ENCODE assay signal across 8 cellular contexts in the genomic region with DNA sequence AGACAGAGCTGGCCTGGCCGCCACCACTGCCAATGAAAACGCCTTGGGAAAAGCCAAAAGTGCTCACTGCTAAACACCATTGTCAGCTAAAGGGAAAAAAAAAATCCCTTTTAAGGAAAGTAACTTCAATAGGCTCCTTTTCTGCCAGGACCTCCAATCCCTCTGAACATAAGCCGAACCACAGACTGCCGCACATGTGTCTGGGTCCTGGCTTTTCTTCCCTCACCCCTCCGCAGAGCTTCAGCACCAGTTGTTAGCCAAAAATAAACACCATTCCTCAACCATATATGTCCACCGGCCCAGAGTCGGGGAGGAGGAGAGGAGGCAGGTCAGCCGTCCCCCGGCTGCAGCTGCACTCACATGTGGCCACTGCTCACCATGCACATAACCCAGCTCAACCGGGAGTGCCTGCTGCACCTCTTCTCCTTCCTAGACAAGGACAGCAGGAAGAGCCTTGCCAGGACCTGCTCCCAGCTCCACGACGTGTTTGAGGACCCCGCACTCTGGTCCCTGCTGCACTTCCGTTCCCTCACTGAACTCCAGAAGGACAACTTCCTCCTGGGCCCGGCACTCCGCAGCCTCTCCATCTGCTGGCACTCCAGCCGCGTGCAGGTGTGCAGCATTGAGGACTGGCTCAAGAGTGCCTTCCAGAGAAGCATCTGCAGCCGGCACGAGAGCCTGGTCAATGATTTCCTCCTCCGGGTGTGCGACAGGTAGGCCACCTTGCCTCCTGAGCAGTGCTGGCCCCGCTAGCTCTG. TPM values are rescaled to one million over a fixed set of nuclear protein-coding genes. Genes with fewer than 3 reads are reported as not detected.
DNase-seq lines count a peak whose midpoint lies in the region; ATAC-seq, FAIRE-seq and TF ChIP-seq lines count a peak whose summit lies in the region.

A gene with protein sequence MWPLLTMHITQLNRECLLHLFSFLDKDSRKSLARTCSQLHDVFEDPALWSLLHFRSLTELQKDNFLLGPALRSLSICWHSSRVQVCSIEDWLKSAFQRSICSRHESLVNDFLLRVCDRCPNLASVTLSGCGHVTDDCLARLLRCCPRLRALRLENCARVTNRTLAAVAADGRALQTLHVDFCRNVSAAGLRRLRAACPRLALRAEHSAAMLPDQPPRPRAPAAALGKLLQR (plus strand): TSS at position 355 of the 758 bp plus-strand sequence. CDS start 6 bp downstream, at position 361.

- no peak for FAIRE-seq in urothelium cell line (lab: Jason Lieb, UNC)

- H4K20me1 ChIP-seq in OCI-LY3 (ENCODE audit: insufficient read depth, low read length) (no peaks in the 10 kb centered on the region), OCI-LY7 (ENCODE audit: insufficient read depth, low read length) (no peaks in the 10 kb centered on the region)

- H2AFZ ChIP-seq in OCI-LY3 (ENCODE audit: low read depth, low read length): no peak within 1 kb of the TSS
- H2AFZ ChIP-seq in OCI-LY7 (ENCODE audit: low read length): no peak within 1 kb of the TSS

- no peak within 1 kb of the TSS for H3K4me3 ChIP-seq in Caco-2 (ENCODE audit: low read depth, low read length)
- H3K4me3 ChIP-seq in OCI-LY3 (ENCODE audit: low read length): peak within 1 kb of the TSS; percentile 11
- no peak within 1 kb of the TSS for H3K4me3 ChIP-seq in fibroblast of pulmonary artery (replicated peaks; ENCODE audit: low read depth, low read length)
- no peak within 1 kb of the TSS for H3K4me3 ChIP-seq in OCI-LY7 (ENCODE audit: low read depth, low read length, poor library complexity, severe bottlenecking)

- H3K4me1 Mint-ChIP-seq in Caco-2 (ENCODE audit: low read depth, unreplicated experiment) (no peaks in the 10 kb centered on the region), progenitor cell of endocrine pancreas (ENCODE audit: low read depth) (peaks cover 23% of the 10 kb centered on the region)

- ATAC-seq in GM18511 (IDR thresholded peaks at IDR 0.05; ENCODE audit: unreplicated experiment): no peak

- DNase-seq in Caco-2: no peak
- peak; percentile 14 for DNase-seq in fibroblast of pulmonary artery (ENCODE audit: low read depth)
- no peak for DNase-seq in progenitor cell of endocrine pancreas (ENCODE audit: low spot score, unreplicated experiment)
- no peak for DNase-seq in GM19238 (ENCODE audit: insufficient read length, low spot score)
- DNase-seq in urothelium cell line (ENCODE audit: low spot score): no peak
- no peak for DNase-seq in OCI-LY7 (ENCODE audit: low spot score)

- intact Hi-C loops in Caco-2 (cut with micrococcal nuclease; ENCODE audit: unreplicated experiment): no loop called here
- intact Hi-C loops in OCI-LY7 (cut with micrococcal nuclease; ENCODE audit: unreplicated experiment): loop anchor here (5.0 kb wide), 1 partner anchor 90 kb away; no protein-coding TSS in a partner anchor

- BruUV-seq in Caco-2 (replicated peaks; lab: Mats Ljungman, UMichigan): no TSS peak
- no TSS peak for BruUV-seq in OCI-LY7 (replicated peaks; lab: Mats Ljungman, UMichigan)

- H3K79me2 ChIP-seq in OCI-LY3 (ENCODE audit: low read length) (peaks cover 27% of the 10 kb centered on the region), OCI-LY7 (ENCODE audit: insufficient read depth, low read depth, low read length) (no peaks in the 10 kb centered on the region)

- H3K4me3 Mint-ChIP-seq in Caco-2 (ENCODE audit: unreplicated experiment) (no peak within 1 kb of the TSS), progenitor cell of endocrine pancreas (ENCODE audit: low read depth) (no peak within 1 kb of the TSS)

- H3K27me3 Mint-ChIP-seq in Caco-2 (ENCODE audit: insufficient read depth, unreplicated experiment) (no peaks in the 10 kb centered on the region), progenitor cell of endocrine pancreas (peaks cover 3% of the 10 kb centered on the region)

- no peaks in the 10 kb centered on the region for H3K9me3 ChIP-seq in Caco-2
- H3K9me3 ChIP-seq in OCI-LY3 (ENCODE audit: insufficient read depth, low read length): no peaks in the 10 kb centered on the region
- no peaks in the 10 kb centered on the region for H3K9me3 ChIP-seq in OCI-LY7 (ENCODE audit: low read length)

- no peaks in the 10 kb centered on the region for H3K9me2 ChIP-seq in OCI-LY7 (ENCODE audit: insufficient read depth, low read length)

- H3K27ac Mint-ChIP-seq in Caco-2 (ENCODE audit: unreplicated experiment) (peak within 1 kb of the TSS; percentile 66), progenitor cell of endocrine pancreas (peak within 1 kb of the TSS; percentile 42)

- CTCF ChIA-PET in Caco-2 (lab: Charles Lee) (no interaction called here), OCI-LY7 (lab: Charles Lee; ENCODE audit: unreplicated experiment) (no interaction called here)

- H3K36me3 ChIP-seq in Caco-2 (ENCODE audit: control insufficient read depth, insufficient read depth, low read length): no peaks in the 10 kb centered on the region; the same call in 1 of the 2 replicates
- H3K36me3 ChIP-seq in OCI-LY3 (replicated peaks; ENCODE audit: low read depth, low read length): peaks cover 19% of the 10 kb centered on the region
- peaks cover 25% of the 10 kb centered on the region for H3K36me3 ChIP-seq in OCI-LY7 (ENCODE audit: insufficient read depth, low read length)

- H3K9ac ChIP-seq in OCI-LY3 (ENCODE audit: low read length): peak within 1 kb of the TSS; percentile 34; the same call in 1 of the 2 replicates

- H3K27ac ChIP-seq in OCI-LY3 (ENCODE audit: low read length): peak within 1 kb of the TSS; percentile 87
- no peak within 1 kb of the TSS for H3K27ac ChIP-seq in OCI-LY7 (ENCODE audit: low read depth, low read length, poor library complexity, severe bottlenecking)

- H3K4me2 ChIP-seq in OCI-LY3 (ENCODE audit: low read length): peak within 1 kb of the TSS; percentile 49
- H3K4me2 ChIP-seq in OCI-LY7 (ENCODE audit: low read length): no peak within 1 kb of the TSS; the same call in 1 of the 2 replicates

- POLR2A ChIA-PET in Caco-2 (lab: Charles Lee): no interaction called here
- POLR2A ChIA-PET in OCI-LY7 (lab: Charles Lee): interaction anchor here (0.7 to 1.5 kb wide), 2 partner anchors 91 to 131 kb away, joined by 3 to 4 read pairs; no protein-coding TSS in a partner anchor

- TF ChIP-seq CTCF in Caco-2 (IDR thresholded peaks at IDR 0.05; ENCODE audit: insufficient read depth in 1 of 2, low read depth in 1 of 2, low read length in 1 of 2, severe bottlenecking in 1 of 2, unreplicated experiment in 1 of 2) (no peak), OCI-LY3 (IDR thresholded peaks at IDR 0.05; ENCODE audit: low read depth, low read length) (no peak), fibroblast of pulmonary artery (IDR thresholded peaks at IDR 0.05; ENCODE audit: low read length, missing control alignments) (no peak), progenitor cell of endocrine pancreas (IDR thresholded peaks at IDR 0.05; ENCODE audit: unreplicated experiment) (no peak), OCI-LY7 (conservative IDR thresholded peaks at IDR 0.05; ENCODE audit: low read length) (no peak)

- no peaks in the 10 kb centered on the region for H3K27me3 ChIP-seq in Caco-2 (replicated peaks; ENCODE audit: control insufficient read depth, insufficient read depth, low read length)
- no peaks in the 10 kb centered on the region for H3K27me3 ChIP-seq in OCI-LY3 (ENCODE audit: low read depth, low read length)

- peaks cover 49% of the 10 kb centered on the region for H3K36me3 Mint-ChIP-seq in Caco-2 (ENCODE audit: insufficient read depth, unreplicated experiment)
- peaks cover 6% of the 10 kb centered on the region for H3K36me3 Mint-ChIP-seq in progenitor cell of endocrine pancreas (ENCODE audit: insufficient read depth)

- no peaks in the 10 kb centered on the region for H3K9me3 Mint-ChIP-seq in Caco-2 (ENCODE audit: unreplicated experiment)
- no peaks in the 10 kb centered on the region for H3K9me3 Mint-ChIP-seq in progenitor cell of endocrine pancreas (ENCODE audit: low read depth)

- H3K4me1 ChIP-seq in Caco-2: no peaks in the 10 kb centered on the region; the same call in 1 of the 2 replicates
- H3K4me1 ChIP-seq in OCI-LY3 (ENCODE audit: low read length): peaks cover 75% of the 10 kb centered on the region
- H3K4me1 ChIP-seq in OCI-LY7 (ENCODE audit: insufficient read depth, low read length, poor library complexity, severe bottlenecking): peaks cover 49% of the 10 kb centered on the region

RNA-seq across cellular contexts. Expression of the gene that starts here (rescaled TPM):
- 0.97 TPM in 1 of 2 replicates, not detected in the other for total RNA-seq in Caco-2 (2022)
- 0.29 and 0.31 TPM in 2 replicates for total RNA-seq in progenitor cell of endocrine pancreas
- total RNA-seq in OCI-LY7 (2014; rRNA removed; shearing (Covaris generic)): 0.19 and 0.62 TPM in 2 replicates
- 0.37 TPM in 1 of 2 replicates, not detected in the other for total RNA-seq in OCI-LY7 (2022)
